In the genomic region with DNA sequence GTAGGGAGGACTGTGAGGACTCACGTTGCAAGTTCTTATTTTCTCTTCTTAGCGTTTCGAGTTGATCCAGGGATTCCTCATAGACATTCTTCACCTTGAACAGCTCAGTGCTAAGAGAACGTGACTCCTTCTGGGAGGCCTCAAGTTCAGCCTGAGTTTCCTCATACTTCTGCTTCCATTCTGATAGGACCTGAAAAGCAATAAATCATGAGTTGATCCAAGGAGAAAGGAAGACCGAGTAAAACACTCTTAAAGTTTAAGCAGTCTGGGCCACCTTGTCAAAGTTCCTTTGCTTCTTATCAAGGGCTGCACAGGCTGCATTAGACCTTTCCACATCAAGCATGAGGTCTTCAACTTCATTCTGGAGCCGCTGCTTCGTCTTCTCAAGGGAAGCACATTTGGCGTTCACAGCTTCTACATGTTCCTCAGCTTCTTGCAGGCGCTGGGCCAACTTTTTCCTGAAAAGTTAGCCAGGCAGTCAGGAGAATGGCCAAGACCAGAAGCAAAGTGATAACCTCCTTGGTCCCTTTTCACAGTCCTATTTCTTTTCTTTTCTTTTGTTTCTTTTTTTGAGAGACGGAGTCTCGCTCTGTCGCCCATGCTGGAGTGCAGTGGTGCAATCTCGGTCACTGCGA, we compare ENCODE assay signal across 2 cellular contexts.
TF ChIP-seq lines count a peak whose summit lies in the region.

No MANE protein-coding gene starts in this region.

TF ChIP-seq in GM12878, 131 proteins besides CTCF, POLR2A, EP300 and RAD21:
- TF ChIP-seq NFIC (IDR thresholded peaks at IDR 0.05; ENCODE audit: low read depth, low read length) (no peak), SIX5 (IDR thresholded peaks at IDR 0.05; ENCODE audit: low read depth, low read length, severe bottlenecking) (no peak), LARP7 (IDR thresholded peaks at IDR 0.05) (no peak), WRNIP1 (IDR thresholded peaks at IDR 0.05; ENCODE audit: borderline replicate concordance, low read depth, low read length) (no peak), RAD51 (IDR thresholded peaks at IDR 0.05) (no peak), CHD1 (IDR thresholded peaks at IDR 0.05; ENCODE audit: low read depth, low read length) (no peak), TBL1XR1 (IDR thresholded peaks at IDR 0.05; ENCODE audit: low read depth, low read length) (no peak)
- TF ChIP-seq, protein P1, sequence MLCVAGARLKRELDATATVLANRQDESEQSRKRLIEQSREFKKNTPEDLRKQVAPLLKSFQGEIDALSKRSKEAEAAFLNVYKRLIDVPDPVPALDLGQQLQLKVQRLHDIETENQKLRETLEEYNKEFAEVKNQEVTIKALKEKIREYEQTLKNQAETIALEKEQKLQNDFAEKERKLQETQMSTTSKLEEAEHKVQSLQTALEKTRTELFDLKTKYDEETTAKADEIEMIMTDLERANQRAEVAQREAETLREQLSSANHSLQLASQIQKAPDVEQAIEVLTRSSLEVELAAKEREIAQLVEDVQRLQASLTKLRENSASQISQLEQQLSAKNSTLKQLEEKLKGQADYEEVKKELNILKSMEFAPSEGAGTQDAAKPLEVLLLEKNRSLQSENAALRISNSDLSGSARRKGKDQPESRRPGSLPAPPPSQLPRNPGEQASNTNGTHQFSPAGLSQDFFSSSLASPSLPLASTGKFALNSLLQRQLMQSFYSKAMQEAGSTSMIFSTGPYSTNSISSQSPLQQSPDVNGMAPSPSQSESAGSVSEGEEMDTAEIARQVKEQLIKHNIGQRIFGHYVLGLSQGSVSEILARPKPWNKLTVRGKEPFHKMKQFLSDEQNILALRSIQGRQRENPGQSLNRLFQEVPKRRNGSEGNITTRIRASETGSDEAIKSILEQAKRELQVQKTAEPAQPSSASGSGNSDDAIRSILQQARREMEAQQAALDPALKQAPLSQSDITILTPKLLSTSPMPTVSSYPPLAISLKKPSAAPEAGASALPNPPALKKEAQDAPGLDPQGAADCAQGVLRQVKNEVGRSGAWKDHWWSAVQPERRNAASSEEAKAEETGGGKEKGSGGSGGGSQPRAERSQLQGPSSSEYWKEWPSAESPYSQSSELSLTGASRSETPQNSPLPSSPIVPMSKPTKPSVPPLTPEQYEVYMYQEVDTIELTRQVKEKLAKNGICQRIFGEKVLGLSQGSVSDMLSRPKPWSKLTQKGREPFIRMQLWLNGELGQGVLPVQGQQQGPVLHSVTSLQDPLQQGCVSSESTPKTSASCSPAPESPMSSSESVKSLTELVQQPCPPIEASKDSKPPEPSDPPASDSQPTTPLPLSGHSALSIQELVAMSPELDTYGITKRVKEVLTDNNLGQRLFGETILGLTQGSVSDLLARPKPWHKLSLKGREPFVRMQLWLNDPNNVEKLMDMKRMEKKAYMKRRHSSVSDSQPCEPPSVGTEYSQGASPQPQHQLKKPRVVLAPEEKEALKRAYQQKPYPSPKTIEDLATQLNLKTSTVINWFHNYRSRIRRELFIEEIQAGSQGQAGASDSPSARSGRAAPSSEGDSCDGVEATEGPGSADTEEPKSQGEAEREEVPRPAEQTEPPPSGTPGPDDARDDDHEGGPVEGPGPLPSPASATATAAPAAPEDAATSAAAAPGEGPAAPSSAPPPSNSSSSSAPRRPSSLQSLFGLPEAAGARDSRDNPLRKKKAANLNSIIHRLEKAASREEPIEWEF (IDR thresholded peaks at IDR 0.05; ENCODE audit: insufficient replicate concordance, low read depth, low read length): no peak
- TF ChIP-seq, protein P2, sequence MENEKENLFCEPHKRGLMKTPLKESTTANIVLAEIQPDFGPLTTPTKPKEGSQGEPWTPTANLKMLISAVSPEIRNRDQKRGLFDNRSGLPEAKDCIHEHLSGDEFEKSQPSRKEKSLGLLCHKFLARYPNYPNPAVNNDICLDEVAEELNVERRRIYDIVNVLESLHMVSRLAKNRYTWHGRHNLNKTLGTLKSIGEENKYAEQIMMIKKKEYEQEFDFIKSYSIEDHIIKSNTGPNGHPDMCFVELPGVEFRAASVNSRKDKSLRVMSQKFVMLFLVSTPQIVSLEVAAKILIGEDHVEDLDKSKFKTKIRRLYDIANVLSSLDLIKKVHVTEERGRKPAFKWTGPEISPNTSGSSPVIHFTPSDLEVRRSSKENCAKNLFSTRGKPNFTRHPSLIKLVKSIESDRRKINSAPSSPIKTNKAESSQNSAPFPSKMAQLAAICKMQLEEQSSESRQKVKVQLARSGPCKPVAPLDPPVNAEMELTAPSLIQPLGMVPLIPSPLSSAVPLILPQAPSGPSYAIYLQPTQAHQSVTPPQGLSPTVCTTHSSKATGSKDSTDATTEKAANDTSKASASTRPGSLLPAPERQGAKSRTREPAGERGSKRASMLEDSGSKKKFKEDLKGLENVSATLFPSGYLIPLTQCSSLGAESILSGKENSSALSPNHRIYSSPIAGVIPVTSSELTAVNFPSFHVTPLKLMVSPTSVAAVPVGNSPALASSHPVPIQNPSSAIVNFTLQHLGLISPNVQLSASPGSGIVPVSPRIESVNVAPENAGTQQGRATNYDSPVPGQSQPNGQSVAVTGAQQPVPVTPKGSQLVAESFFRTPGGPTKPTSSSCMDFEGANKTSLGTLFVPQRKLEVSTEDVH (IDR thresholded peaks at IDR 0.05; ENCODE audit: low read depth, partially characterized antibody): no peak
TF ChIP-seq in GM12878: peak in this region for 0.

TF ChIP-seq in GM12891, 5 proteins besides CTCF, POLR2A, EP300 and RAD21:
- TF ChIP-seq TAF1 (IDR thresholded peaks at IDR 0.05; ENCODE audit: low read depth, low read length): no peak
- no peak for TF ChIP-seq SPI1 (IDR thresholded peaks at IDR 0.05; ENCODE audit: low read depth, low read length)
- TF ChIP-seq PAX5 (IDR thresholded peaks at IDR 0.05; ENCODE audit: insufficient read depth, low read length, severe bottlenecking): no peak
- TF ChIP-seq POU2F2 (IDR thresholded peaks at IDR 0.05; ENCODE audit: low read depth, low read length): no peak
- TF ChIP-seq POLR2AphosphoS5 (IDR thresholded peaks at IDR 0.05; ENCODE audit: low read depth, low read length): no peak
